Comparison of ENCODE assay signal across 8 cellular contexts in the genomic region with DNA sequence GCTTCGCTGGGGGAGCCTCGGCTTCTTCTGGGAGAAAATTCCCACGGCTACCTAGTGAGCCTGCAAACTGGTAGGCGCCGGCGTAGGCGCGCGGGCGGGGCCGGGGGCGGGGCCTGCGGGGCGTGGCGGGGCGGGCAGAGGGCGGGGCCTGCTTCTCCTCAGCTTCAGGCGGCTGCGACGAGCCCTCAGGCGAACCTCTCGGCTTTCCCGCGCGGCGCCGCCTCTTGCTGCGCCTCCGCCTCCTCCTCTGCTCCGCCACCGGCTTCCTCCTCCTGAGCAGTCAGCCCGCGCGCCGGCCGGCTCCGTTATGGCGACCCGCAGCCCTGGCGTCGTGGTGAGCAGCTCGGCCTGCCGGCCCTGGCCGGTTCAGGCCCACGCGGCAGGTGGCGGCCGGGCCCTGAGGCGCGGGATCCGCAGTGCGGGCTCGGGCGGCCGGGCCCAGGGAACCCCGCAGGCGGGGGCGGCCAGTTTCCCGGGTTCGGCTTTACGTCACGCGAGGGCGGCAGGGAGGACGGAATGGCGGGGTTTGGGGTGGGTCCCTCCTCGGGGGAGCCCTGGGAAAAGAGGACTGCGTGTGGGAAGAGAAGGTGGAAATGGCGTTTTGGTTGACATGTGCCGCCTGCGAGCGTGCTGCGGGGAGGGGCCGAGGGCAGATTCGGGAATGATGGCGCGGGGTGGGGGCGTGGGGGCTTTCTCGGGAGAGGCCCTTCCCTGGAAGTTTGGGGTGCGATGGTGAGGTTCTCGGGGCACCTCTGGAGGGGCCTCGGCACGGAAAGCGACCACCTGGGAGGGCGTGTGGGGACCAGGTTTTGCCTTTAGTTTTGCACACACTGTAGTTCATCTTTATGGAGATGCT. TPM values are rescaled to one million over a fixed set of nuclear protein-coding genes. Genes with fewer than 3 reads are reported as not detected.
A peak's percentile ranks its signal among the peaks of the same experiment; 100 is the strongest.
DNase-seq lines count a peak whose midpoint lies in the region; ATAC-seq, FAIRE-seq and TF ChIP-seq lines count a peak whose summit lies in the region.

A gene with protein sequence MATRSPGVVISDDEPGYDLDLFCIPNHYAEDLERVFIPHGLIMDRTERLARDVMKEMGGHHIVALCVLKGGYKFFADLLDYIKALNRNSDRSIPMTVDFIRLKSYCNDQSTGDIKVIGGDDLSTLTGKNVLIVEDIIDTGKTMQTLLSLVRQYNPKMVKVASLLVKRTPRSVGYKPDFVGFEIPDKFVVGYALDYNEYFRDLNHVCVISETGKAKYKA (plus strand): TSS at position 161 of the 856 bp plus-strand sequence. CDS start 147 bp downstream, at position 308.

- H3K4me3 Mint-ChIP-seq in astrocyte (ENCODE audit: unreplicated experiment), result peak within 1 kb of the TSS; percentile 88

- H3K4me2 ChIP-seq in astrocyte (ENCODE audit: low read length), result peak within 1 kb of the TSS; percentile 87

- H3K27ac ChIP-seq in astrocyte (ENCODE audit: low read depth, low read length) (peak within 1 kb of the TSS; percentile 63), aorta (ENCODE audit: low read depth in 1 of 2, low read length in 2 of 2) (peak within 1 kb of the TSS in 1 of 2 donors; percentile 84)

- ATAC-seq in HG02678 (IDR thresholded peaks at IDR 0.05; ENCODE audit: unreplicated experiment), result peak; percentile 96
- ATAC-seq in aorta (ENCODE audit: low FRiP score), result peak; percentile 93

- 1 to 33% methylated on average over 61 to 85 of the region's 85 CpGs for WGBS in aorta, 2 donors

- intact Hi-C loops in aorta (cut with DNase I), result no loop called here

- DNase-seq in GM12891 (ENCODE audit: insufficient read length, low spot score) (peak; percentile 53), NCI-H146 (lab: John Stamatoyannopoulos, UW) (peak; percentile 85), T1000 (lab: John Stamatoyannopoulos, UW) (peak; percentile 71), astrocyte (ENCODE audit: low read depth) (peak; percentile 45), hippocampal formation (lab: John Stamatoyannopoulos, UW) (peak; percentile 37 to 71), retinal pigment epithelial cell (ENCODE audit: low read depth) (peak; percentile 12), aorta (peak; percentile 89 to 91)

- peaks cover 28% of the 10 kb centered on the region for H3K79me2 ChIP-seq in astrocyte (ENCODE audit: insufficient read depth, low read length)

- H3K9ac ChIP-seq in astrocyte (ENCODE audit: low read length), result peak within 1 kb of the TSS; percentile 81

- H3K9me3 ChIP-seq in astrocyte (ENCODE audit: insufficient read depth, low read depth, low read length), result no peaks in the 10 kb centered on the region
- H3K9me3 ChIP-seq in aorta (ENCODE audit: control insufficient read depth, low read length), result no peaks in the 10 kb centered on the region

- TF ChIP-seq CTCF in astrocyte (IDR thresholded peaks at IDR 0.05; ENCODE audit: insufficient read depth, low read depth, low read length) (no peak), retinal pigment epithelial cell (conservative IDR thresholded peaks at IDR 0.05; ENCODE audit: low read depth, low read length) (no peak)

- peak; percentile 81 for FAIRE-seq in GM12891 (lab: Jason Lieb, UNC)
- FAIRE-seq in astrocyte (lab: Jason Lieb, UNC), result no peak

- no peaks in the 10 kb centered on the region for H4K20me1 ChIP-seq in astrocyte (ENCODE audit: insufficient read depth, low read length)

- H3K4me3 ChIP-seq in astrocyte (ENCODE audit: insufficient read depth, low read depth, low read length) (peak within 1 kb of the TSS; percentile 65), retinal pigment epithelial cell (ENCODE audit: low read length) (peak within 1 kb of the TSS; percentile 61), aorta (ENCODE audit: low read length in 2 of 2) (peak within 1 kb of the TSS; percentile 63 to 96)

- H3K27me3 ChIP-seq in astrocyte (ENCODE audit: insufficient read depth, low read length), result no peaks in the 10 kb centered on the region
- H3K27me3 ChIP-seq in aorta (ENCODE audit: control insufficient read depth in 1 of 2, insufficient read depth in 2 of 2, low read length in 1 of 2), result no peaks in the 10 kb centered on the region

- peaks cover 5% of the 10 kb centered on the region for H3K4me1 Mint-ChIP-seq in astrocyte (ENCODE audit: low read depth, unreplicated experiment)

- no peaks in the 10 kb centered on the region for H3K36me3 Mint-ChIP-seq in astrocyte (ENCODE audit: low read depth, unreplicated experiment)

- H3K27ac Mint-ChIP-seq in astrocyte (ENCODE audit: unreplicated experiment), result peak within 1 kb of the TSS; percentile 80

- H3K36me3 ChIP-seq in astrocyte (ENCODE audit: insufficient read depth, low read length) (no peaks in the 10 kb centered on the region), aorta (ENCODE audit: control insufficient read depth in 1 of 2, insufficient read depth in 2 of 2, low read length in 1 of 2) (no peaks in the 10 kb centered on the region)

- H3K4me1 ChIP-seq in astrocyte (ENCODE audit: insufficient read depth, low read length) (no peaks in the 10 kb centered on the region), aorta (ENCODE audit: control insufficient read depth in 1 of 2, insufficient read depth in 2 of 2, low read length in 2 of 2) (peaks cover 0 to 2% of the 10 kb centered on the region in 2 donors)

- no peaks in the 10 kb centered on the region for H3K27me3 Mint-ChIP-seq in astrocyte (ENCODE audit: low read depth, unreplicated experiment)

- peak within 1 kb of the TSS; percentile 73 for H2AFZ ChIP-seq in astrocyte (ENCODE audit: low read depth, low read length)

- no peak for TF ChIP-seq POLR2A in GM12891 (IDR thresholded peaks at IDR 0.05; ENCODE audit: low read depth, low read length)

- no peaks in the 10 kb centered on the region for H3K9me3 Mint-ChIP-seq in astrocyte (ENCODE audit: unreplicated experiment)

TF ChIP-seq in GM12891, 5 proteins besides CTCF, POLR2A, EP300 and RAD21:
- TF ChIP-seq SPI1 (IDR thresholded peaks at IDR 0.05; ENCODE audit: low read depth, low read length) (no peak), POLR2AphosphoS5 (IDR thresholded peaks at IDR 0.05; ENCODE audit: low read depth, low read length) (no peak; the same call in 1 of the 2 replicates), POU2F2 (IDR thresholded peaks at IDR 0.05; ENCODE audit: low read depth, low read length) (no peak), PAX5 (IDR thresholded peaks at IDR 0.05; ENCODE audit: insufficient read depth, low read length, severe bottlenecking) (no peak), TAF1 (IDR thresholded peaks at IDR 0.05; ENCODE audit: low read depth, low read length) (0 out of 2 replicates have a peak, but pooled peaks have one; percentile 43)
TF ChIP-seq in GM12891: peak in this region for 1.

RNA-seq across cellular contexts. Expression of the gene that starts here (rescaled TPM):
- 76.7 TPM for polyA plus RNA-seq in GM12891 (2012; ENCODE audit: low read depth, missing spikeins)
- total RNA-seq in astrocyte (20.2 and 20.6 TPM in 2 replicates), aorta (10 to 100 TPM; 18.8 to 24.1 TPM)
- 10 to 100 TPM; 30.1 to 32.3 TPM for polyA plus RNA-seq in aorta

Comparison
In these comparisons a context has a peak if more than half of its experiments do, and no peak if none do; other contexts are left out.
1. DNase-seq: peak in every context shown above with its lines; median percentile 90 in aorta; 85 in NCI-H146; 71 in T1000; 54 in hippocampal formation; 53 in GM12891; 45 in astrocyte; 12 in retinal pigment epithelial cell.